In genomic region chr15:60735559-60736047, GRCh38 we compare ENCODE assay signal across 1 cellular context.
TF ChIP-seq lines count a peak whose summit lies in the region.

No MANE protein-coding gene starts in this region.

TF ChIP-seq in HepG2, 621 proteins besides CTCF, POLR2A, EP300 and RAD21 (continued from another document and continues in another):
- TF ChIP-seq ZNF329 (CRISPR knock-in tag; IDR thresholded peaks at IDR 0.05; ENCODE audit: low read depth): no peak
- TF ChIP-seq GATA4 (IDR thresholded peaks at IDR 0.05; ENCODE audit: borderline replicate concordance, low read depth): peak; percentile 58; the same call in 1 of the 2 replicates
- no peak for TF ChIP-seq PAWR (CRISPR knock-in tag; IDR thresholded peaks at IDR 0.05; ENCODE audit: borderline replicate concordance)
- no peak for TF ChIP-seq TIGD3 (CRISPR knock-in tag; IDR thresholded peaks at IDR 0.05; ENCODE audit: borderline replicate concordance)
- no peak for TF ChIP-seq ZNF672 (CRISPR knock-in tag; IDR thresholded peaks at IDR 0.05)
- 0 out of 2 replicates have a peak, but pooled peaks have one; percentile 45 for TF ChIP-seq ZNF614 (CRISPR knock-in tag; IDR thresholded peaks at IDR 0.05; ENCODE audit: borderline replicate concordance)
- TF ChIP-seq ZSCAN30 (CRISPR knock-in tag; IDR thresholded peaks at IDR 0.05): no peak
- no peak for TF ChIP-seq GPBP1L1 (CRISPR knock-in tag; IDR thresholded peaks at IDR 0.05)
- peak; percentile 82; the same call in 1 of the 2 replicates for TF ChIP-seq ETV5 (CRISPR knock-in tag; IDR thresholded peaks at IDR 0.05; ENCODE audit: borderline replicate concordance)
- TF ChIP-seq ZNF691 (CRISPR knock-in tag; IDR thresholded peaks at IDR 0.05; ENCODE audit: borderline replicate concordance, low read depth): no peak
- TF ChIP-seq ATF3 (CRISPR knock-in tag; IDR thresholded peaks at IDR 0.05): no peak
- TF ChIP-seq POGK (CRISPR knock-in tag; conservative IDR thresholded peaks at IDR 0.05): no peak; the same call in 1 of the 2 replicates
- TF ChIP-seq ATF7 (IDR thresholded peaks at IDR 0.05): no peak
- no peak for TF ChIP-seq ATF7 (CRISPR knock-in tag; IDR thresholded peaks at IDR 0.05)
- no peak; the same call in 1 of the 2 replicates for TF ChIP-seq ZNF878 (CRISPR knock-in tag; IDR thresholded peaks at IDR 0.05)
- no peak for TF ChIP-seq ZSCAN20 (CRISPR knock-in tag; IDR thresholded peaks at IDR 0.05; ENCODE audit: borderline replicate concordance)
- no peak for TF ChIP-seq TGIF2 (CRISPR knock-in tag; IDR thresholded peaks at IDR 0.05)
- peak; percentile 62; the same call in 1 of the 2 replicates for TF ChIP-seq ZNF567 (CRISPR knock-in tag; IDR thresholded peaks at IDR 0.05; ENCODE audit: borderline replicate concordance)
- no peak for TF ChIP-seq MAZ (IDR thresholded peaks at IDR 0.05; ENCODE audit: borderline replicate concordance, low read depth, low read length)
- no peak for TF ChIP-seq MAZ (CRISPR knock-in tag; IDR thresholded peaks at IDR 0.05; ENCODE audit: low read depth)
- TF ChIP-seq BCLAF1 (IDR thresholded peaks at IDR 0.05): no peak
- no peak for TF ChIP-seq PRDM15 (CRISPR knock-in tag; IDR thresholded peaks at IDR 0.05)
- no peak for TF ChIP-seq ZNF563 (CRISPR knock-in tag; IDR thresholded peaks at IDR 0.05)
- TF ChIP-seq SNAI1 (CRISPR knock-in tag; IDR thresholded peaks at IDR 0.05; ENCODE audit: borderline replicate concordance): no peak
- no peak for TF ChIP-seq XRCC5 (optimal IDR thresholded peaks at IDR 0.05; ENCODE audit: low read length)
- no peak for TF ChIP-seq RFX5 (IDR thresholded peaks at IDR 0.05; ENCODE audit: low read depth, low read length)
- TF ChIP-seq ZNF430 (CRISPR knock-in tag; IDR thresholded peaks at IDR 0.05): no peak
- TF ChIP-seq ZNF580 (CRISPR knock-in tag; IDR thresholded peaks at IDR 0.05; ENCODE audit: borderline replicate concordance, low read depth): no peak
- no peak for TF ChIP-seq ZNF576 (CRISPR knock-in tag; IDR thresholded peaks at IDR 0.05)
- no peak for TF ChIP-seq SUZ12 (IDR thresholded peaks at IDR 0.05; ENCODE audit: low read depth, low read length)
- no peak; the same call in 1 of the 2 replicates for TF ChIP-seq HOXD1 (CRISPR knock-in tag; IDR thresholded peaks at IDR 0.05)
- no peak for TF ChIP-seq ZBTB26 (CRISPR knock-in tag; IDR thresholded peaks at IDR 0.05; ENCODE audit: borderline replicate concordance)
- no peak for TF ChIP-seq HMGXB4 (CRISPR knock-in tag; IDR thresholded peaks at IDR 0.05; ENCODE audit: borderline replicate concordance in 1 of 2, low read depth in 1 of 2)
- no peak for TF ChIP-seq ZNF335 (CRISPR knock-in tag; IDR thresholded peaks at IDR 0.05)
- peak; percentile 90 for TF ChIP-seq RARA (CRISPR knock-in tag; IDR thresholded peaks at IDR 0.05)
- TF ChIP-seq ZNF644 (CRISPR knock-in tag; IDR thresholded peaks at IDR 0.05; ENCODE audit: low read depth): peak; percentile 86
- TF ChIP-seq MIER2 (CRISPR knock-in tag; IDR thresholded peaks at IDR 0.05): peak; percentile 34; the same call in 1 of the 2 replicates
- TF ChIP-seq ZNF7 (CRISPR knock-in tag; IDR thresholded peaks at IDR 0.05): no peak
- no peak for TF ChIP-seq ZNF883 (CRISPR knock-in tag; IDR thresholded peaks at IDR 0.05; ENCODE audit: not compliant biosample characterization)
- TF ChIP-seq ZNF124 (CRISPR knock-in tag; IDR thresholded peaks at IDR 0.05): no peak
- TF ChIP-seq ZFP36L2 (CRISPR knock-in tag; IDR thresholded peaks at IDR 0.05): no peak
- no peak for TF ChIP-seq CHD4 (IDR thresholded peaks at IDR 0.05; ENCODE audit: borderline replicate concordance, low read length)
- TF ChIP-seq KDM5B (CRISPR knock-in tag; IDR thresholded peaks at IDR 0.05; ENCODE audit: borderline replicate concordance): no peak
